In the genomic region with DNA sequence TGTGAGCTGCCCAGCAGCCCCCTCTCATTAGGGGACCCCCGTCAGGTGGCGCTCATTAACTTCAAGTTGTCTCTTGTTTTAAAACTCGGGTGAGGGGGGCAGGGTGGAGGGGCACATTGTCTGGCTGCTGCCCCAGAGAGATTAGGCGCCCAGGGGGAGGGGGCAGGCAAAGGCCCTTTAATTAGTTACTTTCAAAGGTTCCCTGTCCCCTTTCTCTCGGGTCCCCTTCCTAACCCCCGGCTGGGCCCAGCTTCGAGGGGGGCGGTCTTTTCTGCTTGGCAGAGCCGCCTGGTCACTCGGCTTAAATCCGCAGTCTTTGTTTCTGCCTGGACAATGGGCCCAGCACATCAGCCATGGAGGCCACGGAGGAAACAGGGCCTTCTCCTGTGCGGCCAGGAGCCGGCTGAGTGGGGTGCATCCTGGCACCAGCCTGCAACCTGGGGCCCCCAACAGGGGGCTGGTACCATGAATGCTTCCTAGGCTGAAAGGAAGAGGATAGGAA, we compare ENCODE assay signal across 27 cellular contexts.
"Had no signal": no experiment of that assay in that cellular context is flagged by ENCODE, and none has a peak within 500 bp of the region (broad histone marks: within the 10 kb centered on the region; RNA-seq: fewer than 3 reads in every experiment).

No MANE protein-coding gene starts in this region.

- ATAC-seq: activated CD4-positive, CD25-positive, alpha-beta regulatory T cell treated with anti-CD3 and anti-CD28 coated beads, Interleukin-2, amount 50 U/mL, for 24 hours; activated CD8-positive, alpha-beta T cell treated with anti-CD3 and anti-CD28 coated beads for 36 hours; activated naive CD4-positive, alpha-beta T cell treated with anti-CD3 and anti-CD28 coated beads, Interleukin-2, amount 50 U/mL, for 72 hours; activated T-cell treated with anti-CD3 and anti-CD28 coated beads, Interleukin-2, amount 50 U/mL, for 72 hours; T-helper 17 cell had no signal

- H3K27ac Mint-ChIP-seq: activated B cell treated with CpG ODN at 0.5 μM for 24 hours; activated CD8-positive, alpha-beta T cell treated with anti-CD3 and anti-CD28 coated beads for 36 hours; activated naive CD4-positive, alpha-beta T cell treated with anti-CD3 and anti-CD28 coated beads, Interleukin-2, amount 10 ng/mL, durations not matched to agents 7 days and 5 days; activated naive CD4-positive, alpha-beta T cell treated with anti-CD3 and anti-CD28 coated beads, Interleukin-2, amount 50 U/mL, for 72 hours; activated naive CD8-positive, alpha-beta T cell treated with anti-CD3 and anti-CD28 coated beads, Interleukin-2, amount 10 ng/mL, durations not matched to agents 7 days and 5 days; activated T-cell treated with anti-CD3 and anti-CD28 coated beads, Interleukin-2, amount 50 U/mL, for 72 hours; T-helper 17 cell; T-helper 2 cell treated with Interferon-gamma antibody and Interleukin-4, amounts not matched to agents 5 μg/mL and 100 μg/mL, for 36 hours had no signal

- H3K27me3 ChIP-seq: brain microvascular endothelial cell had no signal

- H3K36me3 Mint-ChIP-seq: activated naive CD4-positive, alpha-beta T cell treated with anti-CD3 and anti-CD28 coated beads, Interleukin-2, amount 10 ng/mL, durations not matched to agents 7 days and 5 days; activated naive CD4-positive, alpha-beta T cell treated with anti-CD3 and anti-CD28 coated beads, Interleukin-2, amount 50 U/mL, for 72 hours; activated naive CD8-positive, alpha-beta T cell treated with anti-CD3 and anti-CD28 coated beads, Interleukin-2, amount 10 ng/mL, durations not matched to agents 7 days and 5 days had no signal

- H3K36me3 ChIP-seq: brain microvascular endothelial cell, WERI-Rb-1 had no signal

- H3K9me3 Mint-ChIP-seq: activated B cell treated with CpG ODN at 0.5 μM for 24 hours; activated CD8-positive, alpha-beta T cell treated with anti-CD3 and anti-CD28 coated beads for 36 hours; activated naive CD4-positive, alpha-beta T cell treated with anti-CD3 and anti-CD28 coated beads, Interleukin-2, amount 10 ng/mL, durations not matched to agents 7 days and 5 days; activated naive CD4-positive, alpha-beta T cell treated with anti-CD3 and anti-CD28 coated beads, Interleukin-2, amount 50 U/mL, for 72 hours; activated naive CD8-positive, alpha-beta T cell treated with anti-CD3 and anti-CD28 coated beads, Interleukin-2, amount 10 ng/mL, durations not matched to agents 7 days and 5 days; activated T-cell treated with anti-CD3 and anti-CD28 coated beads, Interleukin-2, amount 50 U/mL, for 72 hours; central memory CD8-positive, alpha-beta T cell; T-helper 2 cell treated with Interferon-gamma antibody and Interleukin-4, amounts not matched to agents 5 μg/mL and 100 μg/mL, for 36 hours had no signal

- H3K4me3 Mint-ChIP-seq: activated B cell treated with CpG ODN at 0.5 μM for 24 hours; activated CD8-positive, alpha-beta T cell treated with anti-CD3 and anti-CD28 coated beads for 36 hours; activated naive CD4-positive, alpha-beta T cell treated with anti-CD3 and anti-CD28 coated beads, Interleukin-2, amount 10 ng/mL, durations not matched to agents 7 days and 5 days; activated naive CD8-positive, alpha-beta T cell treated with anti-CD3 and anti-CD28 coated beads, Interleukin-2, amount 10 ng/mL, durations not matched to agents 7 days and 5 days; activated T-cell treated with anti-CD3 and anti-CD28 coated beads, Interleukin-2, amount 50 U/mL, for 72 hours; central memory CD8-positive, alpha-beta T cell; T-helper 17 cell; T-helper 2 cell treated with Interferon-gamma antibody and Interleukin-4, amounts not matched to agents 5 μg/mL and 100 μg/mL, for 36 hours had no signal

- DNase-seq: activated B cell treated with CpG ODN at 0.5 μM for 24 hours; activated CD4-positive, alpha-beta T cell treated with anti-CD3 and anti-CD28 coated beads for 48 hours; activated CD4-positive, alpha-beta T cell treated with anti-CD3 and anti-CD28 coated beads, Interleukin-2, amount 50 U/mL, for 1 hour; activated CD4-positive, alpha-beta T cell treated with anti-CD3 and anti-CD28 coated beads, Interleukin-2, amount 50 U/mL, for 48 hours; activated CD8-positive, alpha-beta memory T cell treated with anti-CD3 and anti-CD28 coated beads for 24 hours; activated CD8-positive, alpha-beta T cell treated with anti-CD3 and anti-CD28 coated beads for 36 hours; activated gamma-delta T cell; activated naive CD4-positive, alpha-beta T cell; activated naive CD4-positive, alpha-beta T cell treated with anti-CD3 and anti-CD28 coated beads, Interleukin-2, amount 10 ng/mL, durations not matched to agents 7 days and 5 days; activated naive CD8-positive, alpha-beta T cell treated with anti-CD3 and anti-CD28 coated beads, Interleukin-2, amount 10 ng/mL, durations not matched to agents 7 days and 5 days; activated T-cell treated with anti-CD3 and anti-CD28 coated beads, Interleukin-2, amount 50 U/mL, for 1 hour; activated T-cell treated with anti-CD3 and anti-CD28 coated beads, Interleukin-2, amount 50 U/mL, for 72 hours; brain microvascular endothelial cell; cortex of kidney; dermis blood vessel endothelial cell; effector CD4-positive, alpha-beta T cell; foreskin fibroblast; head of caudate nucleus; T-helper 1 cell; T-helper 17 cell; T1000; WERI-Rb-1 had no signal

- H3K4me1 Mint-ChIP-seq: activated B cell treated with CpG ODN at 0.5 μM for 24 hours; activated naive CD4-positive, alpha-beta T cell treated with anti-CD3 and anti-CD28 coated beads, Interleukin-2, amount 10 ng/mL, durations not matched to agents 7 days and 5 days; activated naive CD8-positive, alpha-beta T cell treated with anti-CD3 and anti-CD28 coated beads, Interleukin-2, amount 10 ng/mL, durations not matched to agents 7 days and 5 days; central memory CD8-positive, alpha-beta T cell had no signal

- H3K27ac ChIP-seq: brain microvascular endothelial cell, epithelial cell of prostate, WERI-Rb-1 had no signal
